In genomic region chr7:129100827-129101166, GRCh38 we compare ENCODE assay signal across 23 cellular contexts.
"Had no signal": no experiment of that assay in that cellular context is flagged by ENCODE, and none has a peak within 500 bp of the region (broad histone marks: within the 10 kb centered on the region; RNA-seq: fewer than 3 reads in every experiment).

No MANE protein-coding gene starts in this region.

- FAIRE-seq: colon, endometrium, urothelium cell line had no signal

- H3K9me3 ChIP-seq: esophagus squamous epithelium, heart right ventricle, testis, transverse colon had no signal

- H3K27ac ChIP-seq: epithelial cell of prostate, esophagus squamous epithelium, heart right ventricle, testis had no signal

- H3K4me3 ChIP-seq: esophagus squamous epithelium, heart right ventricle, testis, transverse colon had no signal

- ATAC-seq: activated CD8-positive, alpha-beta T cell treated with anti-CD3 and anti-CD28 coated beads for 36 hours; activated naive CD8-positive, alpha-beta T cell treated with anti-CD3 and anti-CD28 coated beads, Interleukin-2, amount 50 U/mL, for 24 hours; heart right ventricle; naive thymus-derived CD4-positive, alpha-beta T cell; stimulated activated naive CD8-positive, alpha-beta T cell treated with anti-CD3 and anti-CD28 coated beads, Interleukin-15, Interleukin-2, amounts not matched to agents 100 U/mL and 50 U/mL, for 24 hours had no signal

- DNase-seq: activated CD4-positive, alpha-beta T cell treated with anti-CD3 and anti-CD28 coated beads for 1 hour; activated CD4-positive, alpha-beta T cell treated with anti-CD3 and anti-CD28 coated beads, Interleukin-2, amount 50 U/mL, for 1 hour; activated CD8-positive, alpha-beta T cell treated with anti-CD3 and anti-CD28 coated beads for 36 hours; activated naive CD8-positive, alpha-beta T cell treated with anti-CD3 and anti-CD28 coated beads, Interleukin-2, amount 50 U/mL, for 24 hours; activated T-cell treated with anti-CD3 and anti-CD28 coated beads, Interleukin-2, amount 50 U/mL, for 48 hours; effector CD8-positive, alpha-beta T cell; esophagus squamous epithelium; foreskin melanocyte; heart right ventricle; midbrain; naive thymus-derived CD4-positive, alpha-beta T cell; occipital lobe; posterior cingulate gyrus; stimulated activated CD4-positive, alpha-beta T cell treated with anti-CD3 and anti-CD28 coated beads, Interleukin-12 subunit alpha, Interleukin-12 subunit beta, amount 100 ng/mL, for 4 hours; stimulated activated CD4-positive, alpha-beta T cell treated with anti-CD3 and anti-CD28 coated beads, Interleukin-4, amount 100 ng/mL, for 1 hour; stimulated activated naive CD8-positive, alpha-beta T cell treated with anti-CD3 and anti-CD28 coated beads, Interleukin-15, Interleukin-2, amounts not matched to agents 100 U/mL and 50 U/mL, for 24 hours; T-helper 9 cell; testis; transverse colon had no signal

- H3K36me3 ChIP-seq: esophagus squamous epithelium, heart right ventricle, transverse colon had no signal

- H3K27me3 ChIP-seq: heart right ventricle, testis, transverse colon had no signal

- H3K4me1 ChIP-seq: heart right ventricle had no signal
